ENCODE assay signal across 13 cellular contexts in genomic region chr17:30345527-30346075, GRCh38. TPM values are rescaled to one million over a fixed set of nuclear protein-coding genes. Genes with fewer than 3 reads are reported as not detected.
DNase-seq lines count a peak whose midpoint lies in the region; ATAC-seq and TF ChIP-seq lines count a peak whose summit lies in the region.
"Had no signal": no experiment of that assay in that cellular context is flagged by ENCODE, and none has a peak within 500 bp of the region (broad histone marks: within the 10 kb centered on the region; RNA-seq: fewer than 3 reads in every experiment).

No MANE protein-coding gene starts in this region.

- H3K4me3 ChIP-seq in esophagus muscularis mucosa: no peak overlapping the region
- H3K4me3 ChIP-seq: sigmoid colon had no signal

- H3K9me3 ChIP-seq in esophagus muscularis mucosa: no peaks in the 10 kb centered on the region
- H3K9me3 ChIP-seq: sigmoid colon had no signal

- no peaks in the 10 kb centered on the region for H3K27me3 ChIP-seq in esophagus muscularis mucosa
- H3K27me3 ChIP-seq: sigmoid colon had no signal

- no peaks in the 10 kb centered on the region for H3K9me3 Mint-ChIP-seq in stimulated activated naive CD8-positive, alpha-beta T cell treated with anti-CD3 and anti-CD28 coated beads, Interleukin-15, Interleukin-2, amounts not matched to agents 100 ng/mL and 50 ng/mL, for 24 hours
- H3K9me3 Mint-ChIP-seq: endodermal cell had no signal

- TF ChIP-seq POLR2A in esophagus muscularis mucosa (IDR thresholded peaks at IDR 0.05; ENCODE audit: low read depth): no peak

- TF ChIP-seq CTCF in esophagus muscularis mucosa (IDR thresholded peaks at IDR 0.05): no peak

- peak overlapping the region; percentile 46 to 68 (median 62) for H3K27ac ChIP-seq in esophagus muscularis mucosa (replicated peaks in 1 of 4)

- peaks cover 16% of the 10 kb centered on the region for H3K4me1 Mint-ChIP-seq in stimulated activated naive CD8-positive, alpha-beta T cell treated with anti-CD3 and anti-CD28 coated beads, Interleukin-15, Interleukin-2, amounts not matched to agents 100 ng/mL and 50 ng/mL, for 24 hours (ENCODE audit: low read depth)

- H3K27ac Mint-ChIP-seq in stimulated activated naive CD8-positive, alpha-beta T cell treated with anti-CD3 and anti-CD28 coated beads, Interleukin-15, Interleukin-2, amounts not matched to agents 100 ng/mL and 50 ng/mL, for 24 hours: peak overlapping the region; percentile 31
- H3K27ac Mint-ChIP-seq: endodermal cell had no signal

- no peak overlapping the region for H3K4me3 Mint-ChIP-seq in stimulated activated naive CD8-positive, alpha-beta T cell treated with anti-CD3 and anti-CD28 coated beads, Interleukin-15, Interleukin-2, amounts not matched to agents 100 ng/mL and 50 ng/mL, for 24 hours
- H3K4me3 Mint-ChIP-seq: endodermal cell had no signal

- TF ChIP-seq EP300 in esophagus muscularis mucosa (IDR thresholded peaks at IDR 0.05): no peak

- H3K4me1 ChIP-seq in esophagus muscularis mucosa: peaks cover 28 to 43% (median 35%) of the 10 kb centered on the region in 4 donors

- ATAC-seq in activated CD4-positive, CD25-positive, alpha-beta regulatory T cell treated with anti-CD3 and anti-CD28 coated beads, Interleukin-2, amount 50 U/mL, for 24 hours: peak; percentile 81 to 87
- ATAC-seq in HG03469 (IDR thresholded peaks at IDR 0.05; ENCODE audit: unreplicated experiment): no peak

- 97% methylated on average over 4 of the region's 4 CpGs for WGBS in esophagus muscularis mucosa

- no peaks in the 10 kb centered on the region for H3K36me3 ChIP-seq in esophagus muscularis mucosa
- H3K36me3 ChIP-seq: sigmoid colon had no signal

- no peak for DNase-seq in activated CD4-positive, CD25-positive, alpha-beta regulatory T cell (lab: John Stamatoyannopoulos, UW)
- DNase-seq in OCI-M1 (lab: John Stamatoyannopoulos, UW): peak; percentile 82
- DNase-seq in esophagus muscularis mucosa (ENCODE audit: extremely low spot score): peak; percentile 72
- no peak for DNase-seq in HuH-7.5 (ENCODE audit: low spot score)
- no peak for DNase-seq in hippocampal formation (lab: John Stamatoyannopoulos, UW)
- DNase-seq: activated gamma-delta T cell, endodermal cell, islet precursor cell, sigmoid colon had no signal

- no peaks in the 10 kb centered on the region for H3K36me3 Mint-ChIP-seq in stimulated activated naive CD8-positive, alpha-beta T cell treated with anti-CD3 and anti-CD28 coated beads, Interleukin-15, Interleukin-2, amounts not matched to agents 100 ng/mL and 50 ng/mL, for 24 hours (ENCODE audit: low read depth)

- no peaks in the 10 kb centered on the region for H3K27me3 Mint-ChIP-seq in stimulated activated naive CD8-positive, alpha-beta T cell treated with anti-CD3 and anti-CD28 coated beads, Interleukin-15, Interleukin-2, amounts not matched to agents 100 ng/mL and 50 ng/mL, for 24 hours

- intact Hi-C loops in esophagus muscularis mucosa (cut with DNase I): loop anchor here (10.0 kb wide), 2 partner anchors 79 to 129 kb away; partner anchors contain the start of gene GOSR1

RNA-seq across cellular contexts. Expression of gene TMIGD1, which starts 11.7 kb away (rescaled TPM):
- total RNA-seq in esophagus muscularis mucosa: under 1 TPM in 1 of 4 donors, not detected in 3; 0.29 TPM
- total RNA-seq: endodermal cell, H4 had no signal

RNA-seq across cellular contexts. Expression of gene CPD, which starts 33.1 kb away (rescaled TPM):
- 100 to 1,000 TPM in 2 of 4 donors, 10 to 100 TPM in 2; 67.0 to 141 (median 95.1) TPM for total RNA-seq in esophagus muscularis mucosa

RNA-seq across cellular contexts. Expression of gene BLMH, which starts 53.9 kb away (rescaled TPM):
- total RNA-seq in esophagus muscularis mucosa: 10 to 100 TPM; 16.6 to 22.4 (median 20.8) TPM

Comparison
In these comparisons a context has a peak if more than half of its experiments do, and no peak if none do; other contexts are left out.
1. DNase-seq: peak in OCI-M1 (single experiment) and esophagus muscularis mucosa (single experiment); none in activated CD4-positive, CD25-positive, alpha-beta regulatory T cell (0 of 4), HuH-7.5 (single experiment) and hippocampal formation (0 of 2).